In the genomic region with DNA sequence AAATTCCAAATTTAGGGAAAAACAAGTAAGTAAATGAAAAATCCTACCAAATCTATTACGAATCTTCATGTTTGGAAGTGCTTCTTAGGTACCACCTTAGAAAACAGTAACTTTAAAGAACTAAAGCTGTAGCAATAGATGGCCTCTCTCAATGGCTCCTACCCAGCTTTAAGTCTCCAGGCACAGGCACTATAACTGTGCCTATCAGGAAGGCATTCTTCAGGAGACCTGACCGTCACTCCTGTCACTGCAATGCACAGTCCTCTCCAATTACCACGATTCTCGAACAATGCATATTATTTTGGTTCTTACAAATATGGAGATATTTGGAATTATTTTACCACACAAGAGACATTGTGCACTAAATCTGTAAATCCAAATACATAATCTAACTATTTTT, we compare ENCODE assay signal across 21 cellular contexts. TPM values are rescaled to one million over a fixed set of nuclear protein-coding genes. Genes with fewer than 3 reads are reported as not detected.
A peak's percentile ranks its signal among the peaks of the same experiment; 100 is the strongest.
DNase-seq lines count a peak whose midpoint lies in the region; ATAC-seq, FAIRE-seq and TF ChIP-seq lines count a peak whose summit lies in the region.
"Had no signal": no experiment of that assay in that cellular context is flagged by ENCODE, and none has a peak within 500 bp of the region (broad histone marks: within the 10 kb centered on the region; RNA-seq: fewer than 3 reads in every experiment).

No MANE protein-coding gene starts in this region.

- no peak overlapping the region for H3K4me2 ChIP-seq in HepG2 (ENCODE audit: low read depth, low read length)

- H3K4me1 ChIP-seq in liver (ENCODE audit: control insufficient read depth in 4 of 4, insufficient read depth in 4 of 4, low read length in 3 of 4) (peaks cover 11 to 75% (median 43%) of the 10 kb centered on the region in 4 donors), HepG2 (ENCODE audit: insufficient read depth, low read length) (peaks cover 41% of the 10 kb centered on the region), gastrocnemius medialis (peaks cover 97 to 98% of the 10 kb centered on the region in 2 donors), aorta (ENCODE audit: control insufficient read depth in 1 of 2, insufficient read depth in 2 of 2, low read length in 2 of 2) (peaks cover 5 to 12% of the 10 kb centered on the region in 2 donors), esophagus squamous epithelium (peaks cover 9 to 78% (median 17%) of the 10 kb centered on the region in 3 donors)
- H3K4me1 ChIP-seq: Caco-2 had no signal

- DNase-seq in HepG2 (ENCODE audit: low spot score) (no peak), left ventricle myocardium superior (no peak), gastrocnemius medialis (no peak), aorta (no peak), head of caudate nucleus (no peak), esophagus squamous epithelium (lab: John Stamatoyannopoulos, UW) (no peak)
- DNase-seq: Caco-2, DMS79, KG1, NCI-H1092 treated with DMSO at 0.1 percent for 48 hours, NCI-H345, PC-3 had no signal

- H3K36me3 ChIP-seq in liver (ENCODE audit: control insufficient read depth in 4 of 4, insufficient read depth in 3 of 4, low read depth in 1 of 4, low read length in 3 of 4), result no peaks in the 10 kb centered on the region
- H3K36me3 ChIP-seq in HepG2 (replicated peaks in 1 of 2; ENCODE audit: control insufficient read depth in 1 of 2, insufficient read depth in 2 of 2, low read length in 2 of 2), result no peaks in the 10 kb centered on the region
- H3K36me3 ChIP-seq in gastrocnemius medialis, result no peaks in the 10 kb centered on the region
- no peaks in the 10 kb centered on the region for H3K36me3 ChIP-seq in aorta (ENCODE audit: control insufficient read depth in 1 of 2, insufficient read depth in 2 of 2, low read length in 1 of 2)
- peaks cover 0 to 8% (median 0%) of the 10 kb centered on the region in 3 donors for H3K36me3 ChIP-seq in esophagus squamous epithelium

- H3K4me3 ChIP-seq in liver (ENCODE audit: low read depth in 1 of 3, low read length in 3 of 3) (no peak overlapping the region), HepG2 (replicated peaks in 1 of 3; ENCODE audit: insufficient read depth in 1 of 3, low read depth in 2 of 3, low read length in 3 of 3) (no peak overlapping the region), gastrocnemius medialis (peak overlapping the region in 3 of 4 donors; percentile 5 to 36 (median 23)), aorta (ENCODE audit: low read length in 2 of 2) (peak overlapping the region; percentile 22 to 59), esophagus squamous epithelium (no peak overlapping the region)
- H3K4me3 ChIP-seq: GM12878 had no signal

- TF ChIP-seq EP300 in HepG2 (IDR thresholded peaks at IDR 0.05; ENCODE audit: low read depth in 2 of 2, low read length in 2 of 2) (no peak), HepG2 (CRISPR knock-in tag; IDR thresholded peaks at IDR 0.05; ENCODE audit: borderline replicate concordance) (no peak)

- intact Hi-C loops in HepG2 (cut with micrococcal nuclease; ENCODE audit: unreplicated experiment), result no loop called here
- intact Hi-C loops in left ventricle myocardium superior (cut with micrococcal nuclease), result no loop called here
- intact Hi-C loops in gastrocnemius medialis (cut with DNase I; ENCODE audit: low total_unique reads), result loop anchor here (5.0 kb wide), 1 partner anchor 44 kb away; no protein-coding TSS in a partner anchor
- intact Hi-C loops in aorta (cut with DNase I), result loop anchor here in 1 of 2 donors (10.0 kb wide), 1 partner anchor 46 kb away; no protein-coding TSS in a partner anchor
- intact Hi-C loops in head of caudate nucleus (cut with DNase I), result no loop called here
- intact Hi-C loops in esophagus squamous epithelium (cut with DNase I), result no loop called here

- CTCF ChIA-PET in HepG2 (lab: Yijun Ruan, JAX; ENCODE audit: low intra/inter-chr PET ratio, low total read pairs), result no interaction called here

- no peak for ATAC-seq in HepG2
- peak; percentile 55 for ATAC-seq in left ventricle myocardium superior
- ATAC-seq in gastrocnemius medialis, result peak; percentile 59 to 68
- no peak for ATAC-seq in aorta (ENCODE audit: low FRiP score)
- ATAC-seq in GM21381 (IDR thresholded peaks at IDR 0.05; ENCODE audit: unreplicated experiment), result no peak
- ATAC-seq: GM12878, HCT116, PC-3 had no signal

- H3K27ac ChIP-seq in liver (ENCODE audit: low read depth in 1 of 2, low read length in 2 of 2) (peak overlapping the region; percentile 49 to 60), HepG2 (ENCODE audit: extremely low read length, insufficient read depth, low read length) (no peak overlapping the region), gastrocnemius medialis (peak overlapping the region; percentile 60 to 99 (median 95)), aorta (ENCODE audit: low read depth in 1 of 2, low read length in 2 of 2) (no peak overlapping the region), esophagus squamous epithelium (peak overlapping the region in 1 of 4 donors; percentile 1)

- 80% methylated on average over 4 of the region's 4 CpGs for WGBS in liver
- 55% methylated on average over 4 of the region's 4 CpGs for WGBS in HepG2 (ENCODE audit: low lambda C conversion rate)
- 16 to 19% methylated on average over 4 of the region's 4 CpGs for WGBS in aorta, 2 donors
- WGBS in esophagus squamous epithelium, 2 donors, result 73 to 85% methylated on average over 4 of the region's 4 CpGs

- in situ Hi-C loops in HepG2 (cut with HindIII; ENCODE audit: extremely low pct_ligation_motif_present, low pct_unique_long_range_greater_than_20kb) (no loop called here), gastrocnemius medialis (cut with MboI; ENCODE audit: low sequenced_read_pairs in 4 of 4) (loop anchor here in 2 of 4 donors (10.0 to 25.0 kb wide), 2 partner anchors 46 to 289 kb away; no protein-coding TSS in a partner anchor)

- POLR2A ChIA-PET in HepG2 (lab: Yijun Ruan, JAX), result no interaction called here

- no peaks in the 10 kb centered on the region for H3K79me2 ChIP-seq in HepG2 (ENCODE audit: insufficient read depth, low read length)

- no TSS peak for BruUV-seq in HepG2 (replicated peaks; lab: Mats Ljungman, UMichigan)

- no peak for FAIRE-seq in HepG2 (lab: Jason Lieb, UNC)
- FAIRE-seq: A204.1, GM12878, GM18507, GM19239 had no signal

- H3K27me3 ChIP-seq in liver (ENCODE audit: control insufficient read depth in 4 of 4, insufficient read depth in 4 of 4, low read length in 3 of 4), result no peaks in the 10 kb centered on the region
- H3K27me3 ChIP-seq in HepG2 (ENCODE audit: control insufficient read depth in 1 of 2, insufficient read depth in 2 of 2, low read length in 2 of 2), result no peaks in the 10 kb centered on the region
- H3K27me3 ChIP-seq in gastrocnemius medialis, result no peaks in the 10 kb centered on the region
- H3K27me3 ChIP-seq in aorta (ENCODE audit: control insufficient read depth in 1 of 2, insufficient read depth in 2 of 2, low read length in 1 of 2), result no peaks in the 10 kb centered on the region
- H3K27me3 ChIP-seq in esophagus squamous epithelium, result no peaks in the 10 kb centered on the region

- H2AFZ ChIP-seq in HepG2 (ENCODE audit: low read length), result no peak overlapping the region

- H4K20me1 ChIP-seq in HepG2 (ENCODE audit: insufficient read depth, low read length), result no peaks in the 10 kb centered on the region

- TF ChIP-seq RAD21 in liver (IDR thresholded peaks at IDR 0.05) (no peak), HepG2 (CRISPR knock-in tag; IDR thresholded peaks at IDR 0.05) (no peak)

- no peak overlapping the region for H3K9ac ChIP-seq in liver (ENCODE audit: low read depth in 1 of 2, low read length in 2 of 2)
- no peak overlapping the region for H3K9ac ChIP-seq in HepG2 (ENCODE audit: insufficient read depth, low read depth, low read length)

- TF ChIP-seq POLR2A in HepG2 (IDR thresholded peaks at IDR 0.05; ENCODE audit: insufficient read depth in 1 of 2, low read depth in 2 of 2, low read length in 2 of 2) (no peak), gastrocnemius medialis (IDR thresholded peaks at IDR 0.05) (no peak), esophagus squamous epithelium (IDR thresholded peaks at IDR 0.05) (no peak)

- TF ChIP-seq CTCF in liver (IDR thresholded peaks at IDR 0.05; ENCODE audit: low read depth, low read length, missing input control) (no peak), HepG2 (CRISPR knock-in tag; IDR thresholded peaks at IDR 0.05) (no peak), gastrocnemius medialis (IDR thresholded peaks at IDR 0.05 in 4 of 5, conservative IDR thresholded peaks at IDR 0.05 in 1 of 5) (no peak), esophagus squamous epithelium (IDR thresholded peaks at IDR 0.05) (no peak)

- H3K9me3 ChIP-seq in liver (ENCODE audit: control insufficient read depth in 4 of 4, low read length in 3 of 4), result no peaks in the 10 kb centered on the region
- H3K9me3 ChIP-seq in HepG2 (ENCODE audit: low read length), result no peaks in the 10 kb centered on the region
- no peaks in the 10 kb centered on the region for H3K9me3 ChIP-seq in gastrocnemius medialis
- no peaks in the 10 kb centered on the region for H3K9me3 ChIP-seq in aorta (ENCODE audit: control insufficient read depth, low read length)
- H3K9me3 ChIP-seq in esophagus squamous epithelium, result no peaks in the 10 kb centered on the region
- H3K9me3 ChIP-seq: Caco-2 had no signal

RNA-seq across cellular contexts. Expression of a gene that starts 12.9 kb away (rescaled TPM):
- 10 to 100 TPM in 1 of 2 donors, 1 to 10 TPM in 1; 3.2 to 23.2 TPM for total RNA-seq in liver
- polyA plus RNA-seq in liver, result 10 to 100 TPM in 1 of 2 donors, 1 to 10 TPM in 1; 4.2 to 11.7 TPM
- total RNA-seq in HepG2 (2016; rRNA removed; fragmentation: Illumina TruSeq; extraction: Trizol), result 2.4 and 4.6 TPM in 2 replicates
- total RNA-seq in HepG2 (2016; cell fraction: cytosol; rRNA removed; fragmentation: Illumina TruSeq; extraction: Trizol; ENCODE audit: low read depth), result 4.1 TPM in 2 replicates
- total RNA-seq in HepG2 (2016; cell fraction: insoluble cytoplasmic fraction; rRNA removed; fragmentation: Illumina TruSeq; extraction: Trizol), result 1.6 and 4.1 TPM in 2 replicates
- 1.4 and 1.6 TPM in 2 replicates for total RNA-seq in HepG2 (2016; cell fraction: membrane; rRNA removed; fragmentation: Illumina TruSeq; extraction: Trizol)
- 18.2 and 18.4 TPM in 2 replicates for total RNA-seq in HepG2 (2016; cell fraction: nucleus; rRNA removed; fragmentation: Illumina TruSeq; extraction: Trizol)
- polyA plus RNA-seq in HepG2 (2011; rRNA removed), result 0.98 and 1.4 TPM in 2 replicates
- polyA plus RNA-seq in HepG2 (2011; cell fraction: cytosol; rRNA removed), result 0.17 and 0.32 TPM in 2 replicates
- 3.9 and 4.5 TPM in 2 replicates for polyA plus RNA-seq in HepG2 (2011; cell fraction: nucleus; rRNA removed)
- 1.1 and 1.7 TPM in 2 replicates for polyA plus RNA-seq in HepG2 (2012)
- 0.20 TPM in 2 replicates for polyA plus RNA-seq in HepG2 (2016; cell fraction: cytosol; fragmentation: Illumina TruSeq; extraction: Trizol; ENCODE audit: low read depth)
- polyA plus RNA-seq in HepG2 (2016; cell fraction: insoluble cytoplasmic fraction; fragmentation: Illumina TruSeq; extraction: Trizol; ENCODE audit: low read depth), result 1.4 and 1.7 TPM in 2 replicates
- 0.31 and 0.49 TPM in 2 replicates for polyA plus RNA-seq in HepG2 (2016; cell fraction: membrane; fragmentation: Illumina TruSeq; extraction: Trizol; ENCODE audit: low read depth)
- 5.7 and 6.1 TPM in 2 replicates for polyA plus RNA-seq in HepG2 (2016; cell fraction: nucleus; fragmentation: Illumina TruSeq; extraction: Trizol; ENCODE audit: insufficient read depth, low read depth)
- polyA minus RNA-seq in HepG2 (2011; rRNA and poly(A)+ RNA removed; ENCODE audit: low replicate concordance), result 3.1 and 48.1 TPM in 2 replicates
- polyA minus RNA-seq in HepG2 (2011; cell fraction: cytosol; rRNA and poly(A)+ RNA removed), result 1.1 and 3.5 TPM in 2 replicates
- 25.6 and 28.5 TPM in 2 replicates for polyA minus RNA-seq in HepG2 (2011; cell fraction: nucleus; rRNA and poly(A)+ RNA removed)
- 110 TPM for total RNA-seq in left ventricle myocardium superior
- total RNA-seq in gastrocnemius medialis, result 10 to 100 TPM; 24.0 to 40.9 (median 30.6) TPM
- 100 to 1,000 TPM; 160 to 278 TPM for total RNA-seq in aorta
- 10 to 100 TPM; 10.8 to 17.6 TPM for polyA plus RNA-seq in aorta
- total RNA-seq in esophagus squamous epithelium, result 10 to 100 TPM; 16.8 to 38.1 (median 23.0) TPM
- total RNA-seq: G401 had no signal
- polyA plus RNA-seq: CD14-positive monocyte had no signal

Comparison
In these comparisons a context has a peak if more than half of its experiments do, and no peak if none do; other contexts are left out.
1. H3K27ac ChIP-seq: peak in liver (2 of 2) and gastrocnemius medialis (4 of 4); none in HepG2 (single experiment) and aorta (0 of 2).
2. H3K4me3 ChIP-seq: peak in gastrocnemius medialis (3 of 4) and aorta (2 of 2); none in liver (0 of 3), HepG2 (0 of 3) and esophagus squamous epithelium (0 of 4).
3. ATAC-seq: peak in left ventricle myocardium superior (single experiment) and gastrocnemius medialis (2 of 2); none in HepG2 (single experiment), aorta (single experiment) and GM21381 (single experiment).